ENCODE assay signal across 24 cellular contexts in the genomic region with DNA sequence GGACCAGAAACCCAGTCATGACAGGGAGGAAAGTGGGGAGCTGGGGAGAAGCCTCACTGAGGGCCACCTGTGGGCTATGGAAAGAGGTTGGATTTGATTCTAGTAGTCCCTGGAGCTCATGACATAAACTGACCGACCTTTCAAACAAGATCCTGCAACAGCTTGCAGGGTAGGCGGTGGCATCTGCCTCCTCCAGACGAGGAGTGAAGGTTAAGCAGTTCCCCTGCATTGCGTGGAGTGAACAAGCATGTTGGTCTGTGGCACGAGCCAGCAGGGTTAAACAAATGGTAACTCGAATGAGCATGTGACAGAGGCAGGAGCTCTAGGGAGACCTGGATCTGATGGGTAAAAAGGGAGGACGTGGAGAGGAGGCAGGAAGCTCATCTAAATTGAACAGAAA. TPM values are rescaled to one million over a fixed set of nuclear protein-coding genes. Genes with fewer than 3 reads are reported as not detected.
"Had no signal": no experiment of that assay in that cellular context is flagged by ENCODE, and none has a peak within 500 bp of the region (broad histone marks: within the 10 kb centered on the region; RNA-seq: fewer than 3 reads in every experiment).

No MANE protein-coding gene starts in this region.

- H3K4me3 ChIP-seq: ascending aorta, esophagus muscularis mucosa, left ventricle myocardium inferior, right atrium auricular region, skin epidermis, transverse colon had no signal

- H3K4me1 ChIP-seq: left ventricle myocardium inferior, right atrium auricular region, transverse colon had no signal

- FAIRE-seq: colon, endometrium had no signal

- H3K4me3 Mint-ChIP-seq: activated naive CD4-positive, alpha-beta T cell treated with anti-CD3 and anti-CD28 coated beads, Interleukin-2, amount 10 ng/mL, durations not matched to agents 7 days and 5 days; activated T-helper 17 cell treated with anti-CD3 and anti-CD28 coated beads, Interleukin-2, amount 50 U/mL, for 72 hours; natural killer cell treated with Interleukin-12 subunit alpha and Interleukin-12 subunit beta and Interleukin-15 and Interleukin-18, amount 100 ng/mL, for 72 hours had no signal

- H3K27ac ChIP-seq: ascending aorta, esophagus muscularis mucosa, left ventricle myocardium inferior, right atrium auricular region, transverse colon had no signal

- H3K4me1 Mint-ChIP-seq: activated naive CD4-positive, alpha-beta T cell treated with anti-CD3 and anti-CD28 coated beads, Interleukin-2, amount 10 ng/mL, durations not matched to agents 7 days and 5 days; activated T-helper 17 cell treated with anti-CD3 and anti-CD28 coated beads, Interleukin-2, amount 50 U/mL, for 72 hours had no signal

- H3K27ac Mint-ChIP-seq: activated naive CD4-positive, alpha-beta T cell treated with anti-CD3 and anti-CD28 coated beads, Interleukin-2, amount 10 ng/mL, durations not matched to agents 7 days and 5 days; activated T-helper 17 cell treated with anti-CD3 and anti-CD28 coated beads, Interleukin-2, amount 50 U/mL, for 72 hours; natural killer cell treated with Interleukin-12 subunit alpha and Interleukin-12 subunit beta and Interleukin-15 and Interleukin-18, amount 100 ng/mL, for 72 hours had no signal

- H3K9me3 ChIP-seq: ascending aorta, esophagus muscularis mucosa, left ventricle myocardium inferior, right atrium auricular region, transverse colon had no signal

- H3K9me3 Mint-ChIP-seq: activated naive CD4-positive, alpha-beta T cell treated with anti-CD3 and anti-CD28 coated beads, Interleukin-2, amount 10 ng/mL, durations not matched to agents 7 days and 5 days; activated T-helper 17 cell treated with anti-CD3 and anti-CD28 coated beads, Interleukin-2, amount 50 U/mL, for 72 hours; natural killer cell treated with Interleukin-12 subunit alpha and Interleukin-12 subunit beta and Interleukin-15 and Interleukin-18, amount 100 ng/mL, for 72 hours had no signal

- H3K27me3 ChIP-seq: ascending aorta, right atrium auricular region had no signal

- DNase-seq: activated CD4-positive, alpha-beta T cell treated with anti-CD3 and anti-CD28 coated beads, Interleukin-2, amount 50 U/mL, for 1 hour; activated naive CD4-positive, alpha-beta T cell treated with anti-CD3 and anti-CD28 coated beads, Interleukin-2, amount 10 ng/mL, durations not matched to agents 7 days and 5 days; activated T-cell treated with anti-CD3 and anti-CD28 coated beads for 4 hours; hippocampal formation; left ventricle myocardium inferior; mesendoderm; nucleus accumbens; stimulated activated CD4-positive, alpha-beta T cell treated with anti-CD3 and anti-CD28 coated beads, Interleukin-15, amount 100 ng/mL, for 24 hours; stimulated activated CD4-positive, alpha-beta T cell treated with anti-CD3 and anti-CD28 coated beads, Interleukin-4, amount 100 ng/mL, for 1 hour; stimulated activated naive CD4-positive, alpha-beta T cell; transverse colon had no signal

- ATAC-seq: activated T-helper 17 cell treated with anti-CD3 and anti-CD28 coated beads, Interleukin-2, amount 50 U/mL, for 72 hours had no signal

- H3K36me3 ChIP-seq: ascending aorta, esophagus muscularis mucosa, left ventricle myocardium inferior, right atrium auricular region, transverse colon had no signal

- H3K36me3 Mint-ChIP-seq: activated naive CD4-positive, alpha-beta T cell treated with anti-CD3 and anti-CD28 coated beads, Interleukin-2, amount 10 ng/mL, durations not matched to agents 7 days and 5 days; natural killer cell treated with Interleukin-12 subunit alpha and Interleukin-12 subunit beta and Interleukin-15 and Interleukin-18, amount 100 ng/mL, for 72 hours had no signal

RNA-seq across cellular contexts. Expression of gene TGM4, which starts 12.7 kb away (rescaled TPM):
- total RNA-seq: activated CD8-positive, alpha-beta memory T cell treated with anti-CD3 and anti-CD28 coated beads for 36 hours; activated T-helper 17 cell treated with anti-CD3 and anti-CD28 coated beads, Interleukin-2, amount 50 U/mL, for 72 hours; ascending aorta; esophagus muscularis mucosa; fibroblast of villous mesenchyme; kidney epithelial cell; left ventricle myocardium inferior; natural killer cell treated with Interleukin-12 subunit alpha and Interleukin-12 subunit beta and Interleukin-15 and Interleukin-18, amount 100 ng/mL, for 72 hours; posterior vena cava; right atrium auricular region; subcutaneous adipose tissue; transverse colon had no signal

RNA-seq across cellular contexts. Expression of gene TMEM42, which starts 25.4 kb away (rescaled TPM):
- total RNA-seq: ascending aorta had no signal
